8 cellular contexts compared by ENCODE assay signal in genomic region chr10:103395754-103396066, GRCh38. TPM values are rescaled to one million over a fixed set of nuclear protein-coding genes. Genes with fewer than 3 reads are reported as not detected.
DNase-seq lines count a peak whose midpoint lies in the region; ATAC-seq and TF ChIP-seq lines count a peak whose summit lies in the region.

No MANE protein-coding gene starts in this region.

- H3K79me2 ChIP-seq in parathyroid adenoma = peaks cover 23% of the 10 kb centered on the region

- peaks cover 67% of the 10 kb centered on the region for H3K4me1 Mint-ChIP-seq in activated naive CD4-positive, alpha-beta T cell treated with anti-CD3 and anti-CD28 coated beads for 36 hours (ENCODE audit: low read depth)

- H3K4me3 ChIP-seq in fibroblast of the aortic adventitia (ENCODE audit: low read depth, low read length) = peak overlapping the region; percentile 100
- H3K4me3 ChIP-seq in parathyroid adenoma (ENCODE audit: low read depth, low read length) = peak overlapping the region; percentile 95

- H3K27me3 Mint-ChIP-seq in activated naive CD4-positive, alpha-beta T cell treated with anti-CD3 and anti-CD28 coated beads for 36 hours (ENCODE audit: low read depth) = no peaks in the 10 kb centered on the region

- peak overlapping the region; percentile 78 for H3K27ac ChIP-seq in parathyroid adenoma

- H3K36me3 ChIP-seq in parathyroid adenoma (ENCODE audit: control insufficient read depth, insufficient read depth, low read length) = no peaks in the 10 kb centered on the region

- no peaks in the 10 kb centered on the region for H3K27me3 ChIP-seq in parathyroid adenoma (ENCODE audit: control insufficient read depth, insufficient read depth, low read length)

- DNase-seq in activated naive CD4-positive, alpha-beta T cell treated with anti-CD3 and anti-CD28 coated beads for 36 hours = peak; percentile 8
- DNase-seq in activated naive CD4-positive, alpha-beta T cell treated with anti-CD3 and anti-CD28 coated beads, Interleukin-2, amount 50 U/mL, for 16 hours = no peak
- peak; percentile 26 for DNase-seq in SW480 (ENCODE audit: low spot score)
- DNase-seq in fibroblast of the aortic adventitia (ENCODE audit: low read depth) = no peak
- no peak for DNase-seq in NCI-H1694 treated with DMSO at 0.1 percent for 48 hours (lab: John Stamatoyannopoulos, UW)
- DNase-seq in NCI-H128 (lab: John Stamatoyannopoulos, UW; ENCODE audit: unreplicated experiment) = no peak

- peak overlapping the region; percentile 88 for H3K9ac ChIP-seq in parathyroid adenoma

- H3K9me3 Mint-ChIP-seq in activated naive CD4-positive, alpha-beta T cell treated with anti-CD3 and anti-CD28 coated beads for 36 hours = no peaks in the 10 kb centered on the region

- H3K9me3 ChIP-seq in parathyroid adenoma (ENCODE audit: control insufficient read depth, low read length) = no peaks in the 10 kb centered on the region

- H3K4me3 Mint-ChIP-seq in activated naive CD4-positive, alpha-beta T cell treated with anti-CD3 and anti-CD28 coated beads for 36 hours = peak overlapping the region; percentile 97

- CTCF ChIA-PET in activated naive CD4-positive, alpha-beta T cell treated with anti-CD3 and anti-CD28 coated beads for 36 hours (lab: Charles Lee) = interaction anchor here (0.7 to 1.5 kb wide), 3 partner anchors 10 to 479 kb away, joined by 3 read pairs; partner anchors contain the start of gene NEURL1

- no peak for ATAC-seq in GM18858 (IDR thresholded peaks at IDR 0.05; ENCODE audit: unreplicated experiment)

- H3K4me1 ChIP-seq in parathyroid adenoma = peaks cover 8% of the 10 kb centered on the region

- H3K36me3 Mint-ChIP-seq in activated naive CD4-positive, alpha-beta T cell treated with anti-CD3 and anti-CD28 coated beads for 36 hours (ENCODE audit: low read depth) = peaks cover 34% of the 10 kb centered on the region

- TF ChIP-seq CTCF in fibroblast of the aortic adventitia (IDR thresholded peaks at IDR 0.05; ENCODE audit: insufficient read depth, low read length) (no peak), parathyroid adenoma (IDR thresholded peaks at IDR 0.05) (no peak)

- peak overlapping the region; percentile 87 for H3K4me2 ChIP-seq in parathyroid adenoma (ENCODE audit: low read length)

- intact Hi-C loops in activated naive CD4-positive, alpha-beta T cell treated with anti-CD3 and anti-CD28 coated beads for 36 hours (cut with micrococcal nuclease) = loop anchor here (1.0 to 2.0 kb wide), 7 partner anchors 22 to 541 kb away; partner anchors contain the start of genes BORCS7, CNNM2 and PCGF6

- H2AFZ ChIP-seq in parathyroid adenoma = peak overlapping the region; percentile 87

- peak overlapping the region; percentile 85 for H3K27ac Mint-ChIP-seq in activated naive CD4-positive, alpha-beta T cell treated with anti-CD3 and anti-CD28 coated beads for 36 hours

RNA-seq across cellular contexts. Expression of gene ATP5MK, which starts 0.6 kb away (rescaled TPM):
- total RNA-seq in activated naive CD4-positive, alpha-beta T cell treated with anti-CD3 and anti-CD28 coated beads for 36 hours = 100 to 1,000 TPM; 422 to 423 TPM
- 159 and 387 TPM in 2 replicates for total RNA-seq in fibroblast of the aortic adventitia (ENCODE audit: low replicate concordance)

RNA-seq across cellular contexts. Expression of gene PDCD11, which starts 0.7 kb away (rescaled TPM):
- total RNA-seq in activated naive CD4-positive, alpha-beta T cell treated with anti-CD3 and anti-CD28 coated beads for 36 hours = 10 to 100 TPM; 50.1 TPM
- 33.9 and 38.4 TPM in 2 replicates for total RNA-seq in fibroblast of the aortic adventitia (ENCODE audit: low replicate concordance)

RNA-seq across cellular contexts. Expression of gene TAF5, which starts 27.9 kb away (rescaled TPM):
- 10 to 100 TPM; 16.3 TPM for total RNA-seq in activated naive CD4-positive, alpha-beta T cell treated with anti-CD3 and anti-CD28 coated beads for 36 hours
- total RNA-seq in fibroblast of the aortic adventitia (ENCODE audit: low replicate concordance) = 3.8 and 5.6 TPM in 2 replicates

RNA-seq across cellular contexts. Expression of gene PCGF6, which starts 44.8 kb away (rescaled TPM):
- 10 to 100 TPM; 10.6 to 10.7 TPM for total RNA-seq in activated naive CD4-positive, alpha-beta T cell treated with anti-CD3 and anti-CD28 coated beads for 36 hours
- total RNA-seq in fibroblast of the aortic adventitia (ENCODE audit: low replicate concordance) = 16.4 and 64.0 TPM in 2 replicates

RNA-seq across cellular contexts. Expression of gene CALHM2, which starts 56.5 kb away (rescaled TPM):
- total RNA-seq in activated naive CD4-positive, alpha-beta T cell treated with anti-CD3 and anti-CD28 coated beads for 36 hours = 1 to 10 TPM; 8.3 to 9.5 TPM
- 57.6 and 91.4 TPM in 2 replicates for total RNA-seq in fibroblast of the aortic adventitia (ENCODE audit: low replicate concordance)

Comparison
In these comparisons a context has a peak if more than half of its experiments do, and no peak if none do; other contexts are left out.
1. DNase-seq: peak in activated naive CD4-positive, alpha-beta T cell treated with anti-CD3 and anti-CD28 coated beads for 36 hours (single experiment) and SW480 (single experiment); none in activated naive CD4-positive, alpha-beta T cell treated with anti-CD3 and anti-CD28 coated beads, Interleukin-2, amount 50 U/mL, for 16 hours (single experiment), fibroblast of the aortic adventitia (single experiment), NCI-H1694 treated with DMSO at 0.1 percent for 48 hours (single experiment) and NCI-H128 (single experiment).